In the genomic region with DNA sequence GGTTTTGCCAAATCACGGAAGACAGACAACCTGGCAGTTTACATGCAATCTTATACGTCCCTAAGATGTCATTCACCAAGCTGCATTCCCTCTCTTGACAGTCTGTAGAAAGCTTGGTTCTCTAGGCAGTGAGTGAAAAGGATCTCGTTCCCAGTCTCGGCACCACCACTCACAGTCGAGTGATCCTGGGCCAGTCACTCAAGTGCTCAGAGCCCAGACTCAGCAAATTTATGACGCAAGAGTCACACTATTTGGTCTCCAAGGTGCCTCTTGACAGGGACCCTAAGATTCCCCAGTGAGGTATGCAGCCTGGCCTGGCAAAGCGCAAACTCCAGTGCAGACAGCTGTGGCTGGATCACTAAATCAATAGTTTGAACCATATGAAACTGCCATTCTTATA, we compare ENCODE assay signal across 19 cellular contexts.
"Had no signal": no experiment of that assay in that cellular context is flagged by ENCODE, and none has a peak within 500 bp of the region (broad histone marks: within the 10 kb centered on the region; RNA-seq: fewer than 3 reads in every experiment).

No MANE protein-coding gene starts in this region.

- H3K4me3 Mint-ChIP-seq: activated naive CD8-positive, alpha-beta T cell; dendritic cell treated with granulocyte-macrophage colony-stimulating factor and Interleukin-4, amounts not matched to agents 40 ng/mL and 50 ng/mL, for 4 days; immature natural killer cell; mesothelial cell of epicardium; natural killer cell treated with Interleukin-12 subunit alpha and Interleukin-12 subunit beta and Interleukin-15 and Interleukin-18, amount 100 ng/mL, for 72 hours had no signal

- H3K4me3 ChIP-seq: cardiac muscle cell, esophagus squamous epithelium, transverse colon, vagina had no signal

- H3K4me1 ChIP-seq: vagina had no signal

- H3K27me3 ChIP-seq: esophagus squamous epithelium, transverse colon, vagina had no signal

- ATAC-seq: activated CD4-positive, CD25-positive, alpha-beta regulatory T cell treated with anti-CD3 and anti-CD28 coated beads, Interleukin-2, amount 50 U/mL, for 24 hours; natural killer cell treated with Interleukin-12 subunit alpha and Interleukin-12 subunit beta and Interleukin-15 and Interleukin-18, amount 100 ng/mL, for 72 hours; stimulated activated naive CD8-positive, alpha-beta T cell treated with anti-CD3 and anti-CD28 coated beads, Interleukin-15, Interleukin-2, amounts not matched to agents 100 U/mL and 50 U/mL, for 24 hours had no signal

- H3K27me3 Mint-ChIP-seq: activated naive CD8-positive, alpha-beta T cell; dendritic cell treated with granulocyte-macrophage colony-stimulating factor and Interleukin-4, amounts not matched to agents 40 ng/mL and 50 ng/mL, for 4 days; natural killer cell treated with Interleukin-12 subunit alpha and Interleukin-12 subunit beta and Interleukin-15 and Interleukin-18, amount 100 ng/mL, for 72 hours; progenitor cell of endocrine pancreas had no signal

- H3K36me3 ChIP-seq: cardiac muscle cell, transverse colon, vagina had no signal

- H3K9me3 Mint-ChIP-seq: dendritic cell treated with granulocyte-macrophage colony-stimulating factor and Interleukin-4, amounts not matched to agents 40 ng/mL and 50 ng/mL, for 4 days; immature natural killer cell; mesothelial cell of epicardium; natural killer cell treated with Interleukin-12 subunit alpha and Interleukin-12 subunit beta and Interleukin-15 and Interleukin-18, amount 100 ng/mL, for 72 hours had no signal

- DNase-seq: activated CD8-positive, alpha-beta memory T cell treated with anti-CD3 and anti-CD28 coated beads for 24 hours; amniotic stem cell; effector memory CD4-positive, alpha-beta T cell; esophagus squamous epithelium; immature natural killer cell; nucleus accumbens; stimulated activated CD4-positive, alpha-beta T cell treated with anti-CD3 and anti-CD28 coated beads, Interleukin-2, amount 100 ng/mL, for 24 hours; stimulated activated naive CD8-positive, alpha-beta T cell treated with anti-CD3 and anti-CD28 coated beads, Interleukin-15, Interleukin-2, amounts not matched to agents 100 U/mL and 50 U/mL, for 24 hours; substantia nigra; T1000; transverse colon had no signal

- H3K27ac Mint-ChIP-seq: activated naive CD8-positive, alpha-beta T cell; dendritic cell treated with granulocyte-macrophage colony-stimulating factor and Interleukin-4, amounts not matched to agents 40 ng/mL and 50 ng/mL, for 4 days; immature natural killer cell; mesothelial cell of epicardium; progenitor cell of endocrine pancreas had no signal

- H3K27ac ChIP-seq: cardiac muscle cell, esophagus squamous epithelium, transverse colon, vagina had no signal

- H3K9me3 ChIP-seq: esophagus squamous epithelium, transverse colon, vagina had no signal
